Comparison of ENCODE assay signal across 9 cellular contexts in genomic region chr19:46513461-46514236, GRCh38. TPM values are rescaled to one million over a fixed set of nuclear protein-coding genes. Genes with fewer than 3 reads are reported as not detected.
DNase-seq lines count a peak whose midpoint lies in the region; ATAC-seq, FAIRE-seq and TF ChIP-seq lines count a peak whose summit lies in the region.
"Had no signal": no experiment of that assay in that cellular context is flagged by ENCODE, and none has a peak within 500 bp of the region (broad histone marks: within the 10 kb centered on the region; RNA-seq: fewer than 3 reads in every experiment).

No MANE protein-coding gene starts in this region.

- peaks cover 6% of the 10 kb centered on the region for H3K4me1 Mint-ChIP-seq in memory B cell

- H3K4me3 ChIP-seq in A549 = no peak overlapping the region

- 20% methylated on average over 36 of the region's 36 CpGs for WGBS in A549 (ENCODE audit: missing lambda C conversion rate)

- peaks cover 6% of the 10 kb centered on the region; the same call in 2 of the 3 replicates for H3K9me3 ChIP-seq in A549

- in situ Hi-C loops in GM13977 (cut with MboI; ENCODE audit: low pct_unique_long_range_greater_than_20kb, low sequenced_read_pairs, unreplicated experiment) = no loop called here

- H3K27ac ChIP-seq in A549 = peak overlapping the region in 1 of 2 experiments; percentile 52; a peak in 1 of 6 replicates

- CTCF ChIA-PET in A549 (lab: Yijun Ruan, JAX) = interaction anchor here (0.6 to 35.8 kb wide), 44 partner anchors 8 to 435 kb away, joined by 3 to 1052 read pairs (median 5); partner anchors contain the start of gene PPP5C

- peak; percentile 95 to 97 for TF ChIP-seq RAD21 in A549 (conservative IDR thresholded peaks at IDR 0.05 in 1 of 2, IDR thresholded peaks at IDR 0.05 in 1 of 2)

- POLR2A ChIA-PET in A549 (lab: Yijun Ruan, JAX) = interaction anchor here (0.6 kb wide), 1 partner anchor 472 kb away, joined by 7 read pairs; no protein-coding TSS in a partner anchor

- H3K4me3 Mint-ChIP-seq in memory B cell = no peak overlapping the region
- H3K4me3 Mint-ChIP-seq: stimulated activated naive CD8-positive, alpha-beta T cell treated with anti-CD3 and anti-CD28 coated beads, Interleukin-15, Interleukin-2, amounts not matched to agents 100 ng/mL and 50 ng/mL, for 24 hours had no signal

- ATAC-seq in A549 (peak; percentile 91 to 94), memory B cell (ENCODE audit: low read depth) (peak; percentile 67), HG03159 (IDR thresholded peaks at IDR 0.05; ENCODE audit: unreplicated experiment) (no peak)

- H3K4me1 ChIP-seq in A549 = peaks cover 16% of the 10 kb centered on the region; the same call in 2 of the 3 replicates

- H3K36me3 Mint-ChIP-seq in memory B cell = no peaks in the 10 kb centered on the region

- TF ChIP-seq EP300 in A549 (IDR thresholded peaks at IDR 0.05) = no peak

- FAIRE-seq in A549 (lab: Jason Lieb, UNC) = no peak

- peak overlapping the region; percentile 81 for H3K4me2 ChIP-seq in A549

- H3K27me3 Mint-ChIP-seq in memory B cell = peaks cover 22% of the 10 kb centered on the region

- peaks cover 3% of the 10 kb centered on the region for H3K9me3 Mint-ChIP-seq in memory B cell
- H3K9me3 Mint-ChIP-seq: stimulated activated naive CD8-positive, alpha-beta T cell treated with anti-CD3 and anti-CD28 coated beads, Interleukin-15, Interleukin-2, amounts not matched to agents 100 ng/mL and 50 ng/mL, for 24 hours had no signal

- DNase-seq in A549 (ENCODE audit: low read depth in 1 of 2, low spot score in 1 of 2) = peak; percentile 83 to 88
- DNase-seq in GM13977 (ENCODE audit: low spot score) = peak; percentile 74
- peak; percentile 47 for DNase-seq in NCI-H446 treated with DMSO at 0.1 percent for 48 hours (lab: John Stamatoyannopoulos, UW)
- peak; percentile 85 to 89 for DNase-seq in activated CD4-positive, alpha-beta T cell treated with anti-CD3 and anti-CD28 coated beads, Interleukin-2, amount 50 U/mL, for 48 hours
- DNase-seq in dermis microvascular lymphatic vessel endothelial cell (ENCODE audit: low read depth in 2 of 2) = peak; percentile 43 to 68
- peak; percentile 62 to 86 for DNase-seq in memory B cell (ENCODE audit: low spot score in 2 of 2)
- peak; percentile 85 for DNase-seq in stimulated activated CD8-positive, alpha-beta memory T cell treated with anti-CD3 and anti-CD28 coated beads, Interleukin-15, amount 100 ng/mL, for 24 hours (ENCODE audit: low read depth)

- TF ChIP-seq CTCF in A549 (IDR thresholded peaks at IDR 0.05) (peak; percentile 97), GM13977 (IDR thresholded peaks at IDR 0.05; ENCODE audit: extremely low read depth, insufficient read depth, missing control alignments) (peak; percentile 80)

- H3K27ac Mint-ChIP-seq in memory B cell = no peak overlapping the region
- H3K27ac Mint-ChIP-seq: stimulated activated naive CD8-positive, alpha-beta T cell treated with anti-CD3 and anti-CD28 coated beads, Interleukin-15, Interleukin-2, amounts not matched to agents 100 ng/mL and 50 ng/mL, for 24 hours had no signal

- TF ChIP-seq POLR2A in A549 (IDR thresholded peaks at IDR 0.05; ENCODE audit: low read length) = no peak

TF ChIP-seq in A549, 52 proteins besides CTCF, POLR2A, EP300 and RAD21:
- TF ChIP-seq ZC3H11A (IDR thresholded peaks at IDR 0.05) (no peak), SMC3 (IDR thresholded peaks at IDR 0.05) (peak; percentile 92), RARB (CRISPR knock-in tag; IDR thresholded peaks at IDR 0.05) (no peak), ESRRA (IDR thresholded peaks at IDR 0.05; ENCODE audit: borderline replicate concordance, low read length) (peak; percentile 49; the same call in 1 of the 2 replicates), FOSL2 (IDR thresholded peaks at IDR 0.05) (no peak), FOSL2 (CRISPR knock-in tag; IDR thresholded peaks at IDR 0.05) (no peak), MAX (IDR thresholded peaks at IDR 0.05) (peak; percentile 68), MYC (IDR thresholded peaks at IDR 0.05; ENCODE audit: borderline replicate concordance, low read length) (peak; percentile 27; the same call in 1 of the 2 replicates), TP53 (CRISPR knock-in tag; IDR thresholded peaks at IDR 0.05) (0 out of 2 replicates have a peak, but pooled peaks have one; percentile 36), RCOR1 (IDR thresholded peaks at IDR 0.05; ENCODE audit: low read depth, low read length) (0 out of 2 replicates have a peak, but pooled peaks have one; percentile 35), HDAC2 (IDR thresholded peaks at IDR 0.05) (peak; percentile 81; the same call in 1 of the 2 replicates), KDM1A (IDR thresholded peaks at IDR 0.05; ENCODE audit: low read depth) (peak; percentile 97), CHD4 (IDR thresholded peaks at IDR 0.05; ENCODE audit: borderline replicate concordance) (peak; percentile 90; the same call in 1 of the 2 replicates), NFE2L2 (conservative IDR thresholded peaks at IDR 0.05; ENCODE audit: low read length) (0 out of 2 replicates have a peak, but pooled peaks have one; percentile 12)

RNA-seq across cellular contexts. Expression of gene PNMA8B, which starts 18.0 kb away (rescaled TPM):
- not detected in 2 replicates for polyA plus RNA-seq in A549 (2011; rRNA removed)
- polyA plus RNA-seq in A549 (2012; cell fraction: cytosol; rRNA removed) = not detected in 2 replicates
- polyA plus RNA-seq in A549 (2012; cell fraction: nucleus; rRNA removed) = not detected in 2 replicates
- not detected in 3 replicates for polyA plus RNA-seq in A549 (2017; fragmentation: RNase III; extraction: RNeasy Plus Mini Kit Qiagen cat#74134 plus additional on column Dnase treatment)
- not detected in 2 replicates for polyA minus RNA-seq in A549 (2011; rRNA and poly(A)+ RNA removed)
- total RNA-seq in dermis microvascular lymphatic vessel endothelial cell = 0.13 TPM in 2 replicates

RNA-seq across cellular contexts. Expression of gene PNMA8A, which starts 42.3 kb away (rescaled TPM):
- polyA plus RNA-seq in A549 (2011; rRNA removed) (11.2 and 14.1 TPM in 2 replicates), A549 (2017; fragmentation: RNase III; extraction: RNeasy Plus Mini Kit Qiagen cat#74134 plus additional on column Dnase treatment) (14.9 to 17.2 TPM (median 15.4 TPM) in 3 replicates)
- 5.0 and 5.6 TPM in 2 replicates for polyA plus RNA-seq in A549 (2012; cell fraction: cytosol; rRNA removed)
- polyA plus RNA-seq in A549 (2012; cell fraction: nucleus; rRNA removed) = 2.7 and 6.0 TPM in 2 replicates
- polyA minus RNA-seq in A549 (2011; rRNA and poly(A)+ RNA removed) = 5.2 and 6.0 TPM in 2 replicates
- total RNA-seq in dermis microvascular lymphatic vessel endothelial cell = under 0.01 and 0.26 TPM in 2 replicates
